In the genomic region with DNA sequence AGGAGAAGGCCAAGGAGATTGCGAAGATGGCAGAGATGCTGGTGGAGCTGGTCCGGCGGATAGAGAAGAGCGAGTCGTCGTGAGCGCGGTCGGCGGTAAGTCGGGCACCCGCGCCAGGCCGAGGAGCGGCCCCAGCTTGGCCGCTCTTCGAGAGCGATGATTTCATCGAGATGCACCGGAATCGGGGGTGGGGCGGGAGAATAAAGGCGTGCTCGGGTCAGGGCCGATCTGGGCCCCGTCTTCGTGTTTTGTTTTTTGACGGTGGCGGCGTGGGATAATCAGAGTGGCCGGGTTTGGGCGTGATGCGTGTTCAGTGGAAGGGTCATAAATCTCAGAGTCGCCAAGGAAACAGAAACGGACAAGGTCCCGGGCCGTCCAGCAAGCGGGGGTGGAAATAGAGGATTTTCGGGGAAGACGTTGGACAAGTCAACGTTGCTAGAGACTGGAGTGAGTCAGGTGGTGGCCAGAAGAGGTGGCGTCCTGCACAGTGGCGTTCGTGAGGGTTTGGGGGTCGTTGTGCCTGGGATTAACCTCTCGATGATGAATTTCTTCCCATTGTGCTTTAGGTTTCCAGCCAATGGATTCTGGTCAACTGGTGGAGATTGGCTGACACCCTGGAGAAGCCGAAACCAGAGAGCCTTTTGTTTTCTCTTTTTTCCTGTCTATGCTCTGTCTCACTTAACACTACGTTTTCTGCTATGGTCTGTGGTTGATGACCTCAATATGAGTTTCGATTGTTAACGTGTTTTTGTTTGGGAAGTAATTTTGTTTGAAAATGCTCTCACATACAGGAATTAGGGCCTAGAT, we compare ENCODE assay signal across 8 cellular contexts. TPM values are rescaled to one million over a fixed set of nuclear protein-coding genes. Genes with fewer than 3 reads are reported as not detected.
A peak's percentile ranks its signal among the peaks of the same experiment; 100 is the strongest.
DNase-seq lines count a peak whose midpoint lies in the region; ATAC-seq and TF ChIP-seq lines count a peak whose summit lies in the region.

No MANE protein-coding gene starts in this region.

- H4K20me1 ChIP-seq in SU-DHL-6 (ENCODE audit: low read depth, low read length): peaks cover 18% of the 10 kb centered on the region; the same call in 1 of the 2 replicates

- peaks cover 48% of the 10 kb centered on the region for H3K4me1 Mint-ChIP-seq in brain

- peaks cover 0 to 12% (median 0%) of the 10 kb centered on the region in 5 experiments for H3K9me3 Mint-ChIP-seq in brain

- peaks cover 17% of the 10 kb centered on the region for H3K79me2 ChIP-seq in SU-DHL-6 (ENCODE audit: insufficient read depth, low read length)

- H3K27me3 ChIP-seq in SU-DHL-6 (ENCODE audit: low read length): no peaks in the 10 kb centered on the region

- H2AFZ ChIP-seq in SU-DHL-6 (ENCODE audit: low read depth, low read length, severe bottlenecking): peak overlapping the region; percentile 42

- peaks cover 16% of the 10 kb centered on the region for H3K36me3 ChIP-seq in SU-DHL-6 (ENCODE audit: low read length)

- peak overlapping the region; percentile 99 to 100 (median 99) for H3K27ac Mint-ChIP-seq in brain

- no peaks in the 10 kb centered on the region for H3K9me3 ChIP-seq in SU-DHL-6 (ENCODE audit: insufficient read depth, low read length)

- H3K4me3 Mint-ChIP-seq in brain: peak overlapping the region; percentile 97 to 100 (median 99)

- peak overlapping the region; percentile 83 for H3K4me3 ChIP-seq in SU-DHL-6 (ENCODE audit: insufficient read depth, low read length, poor library complexity, severe bottlenecking)

- H3K4me2 ChIP-seq in SU-DHL-6 (ENCODE audit: low read depth, low read length, poor library complexity, severe bottlenecking): peak overlapping the region; percentile 83

- H3K9ac ChIP-seq in SU-DHL-6 (ENCODE audit: low read length): peak overlapping the region; percentile 93

- no peaks in the 10 kb centered on the region for H3K9me2 ChIP-seq in SU-DHL-6 (replicated peaks; ENCODE audit: insufficient read depth, low read length)

- H3K27me3 Mint-ChIP-seq in brain: peaks cover 21% of the 10 kb centered on the region

- peak overlapping the region; percentile 73 for H3K27ac ChIP-seq in SU-DHL-6 (ENCODE audit: low read depth, low read length)

- H3K36me3 Mint-ChIP-seq in brain: peaks cover 36% of the 10 kb centered on the region

- TF ChIP-seq CTCF in SU-DHL-6 (IDR thresholded peaks at IDR 0.05; ENCODE audit: insufficient read depth, low read length, poor library complexity, severe bottlenecking) (no peak), brain (conservative IDR thresholded peaks at IDR 0.05) (no peak)

- H3F3A ChIP-seq in SU-DHL-6 (ENCODE audit: insufficient read depth): peaks cover 5% of the 10 kb centered on the region; the same call in 1 of the 2 replicates

- peak; percentile 18 for ATAC-seq in HG03039 (IDR thresholded peaks at IDR 0.05; ENCODE audit: unreplicated experiment)

- DNase-seq in NCI-H2081 (lab: John Stamatoyannopoulos, UW) (peak; percentile 12 to 45), NCI-H2081 treated with DMSO at 0.1 percent for 48 hours (lab: John Stamatoyannopoulos, UW) (no peak), iPS-NIHi11 (ENCODE audit: low spot score) (peak; percentile 58), DMS79 treated with DMSO at 0.1 percent for 48 hours (lab: John Stamatoyannopoulos, UW) (no peak)
- DNase-seq in stimulated activated CD4-positive, alpha-beta T cell treated with anti-CD3 and anti-CD28 coated beads, Interleukin-12 subunit alpha, Interleukin-12 subunit beta, amount 100 ng/mL, for 4 hours: peak; percentile 43

RNA-seq across cellular contexts. Expression of gene MRFAP1, which starts 0.9 kb away (rescaled TPM):
- polyA plus RNA-seq in brain (ENCODE audit: insufficient read depth, low read depth, low replicate concordance): 526 TPM

RNA-seq across cellular contexts. Expression of gene S100P, which starts 52.3 kb away (rescaled TPM):
- 0.85 TPM for polyA plus RNA-seq in brain (ENCODE audit: insufficient read depth, low read depth, low replicate concordance)

Comparison
In these comparisons a context has a peak if more than half of its experiments do, and no peak if none do; other contexts are left out.
1. DNase-seq: peak in NCI-H2081 (2 of 2), iPS-NIHi11 (single experiment) and stimulated activated CD4-positive, alpha-beta T cell treated with anti-CD3 and anti-CD28 coated beads, Interleukin-12 subunit alpha, Interleukin-12 subunit beta, amount 100 ng/mL, for 4 hours (single experiment); none in NCI-H2081 treated with DMSO at 0.1 percent for 48 hours (single experiment) and DMS79 treated with DMSO at 0.1 percent for 48 hours (single experiment).